ENCODE assay signal across 16 cellular contexts in the genomic region with DNA sequence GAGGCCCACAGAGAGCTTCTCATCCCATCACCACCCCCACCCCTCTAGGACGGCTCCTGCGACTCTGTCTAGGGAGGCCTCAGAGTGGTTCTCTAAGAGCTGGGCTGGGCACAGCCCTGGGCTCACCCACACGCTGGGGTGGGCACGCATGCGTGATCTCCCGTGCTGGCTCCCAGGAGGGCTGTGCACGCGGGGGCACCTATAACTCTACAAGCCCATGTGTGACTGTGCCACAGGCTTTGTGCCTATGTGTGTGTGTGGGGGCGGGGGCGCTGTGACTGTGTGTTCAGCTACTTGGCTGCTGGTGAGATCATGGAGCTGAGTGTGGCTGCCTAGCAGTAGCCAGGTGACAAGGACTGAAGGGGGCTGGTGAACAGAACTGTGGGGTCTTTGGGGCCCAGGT. TPM values are rescaled to one million over a fixed set of nuclear protein-coding genes. Genes with fewer than 3 reads are reported as not detected.
DNase-seq lines count a peak whose midpoint lies in the region; FAIRE-seq and TF ChIP-seq lines count a peak whose summit lies in the region.
"Had no signal": no experiment of that assay in that cellular context is flagged by ENCODE, and none has a peak within 500 bp of the region (broad histone marks: within the 10 kb centered on the region; RNA-seq: fewer than 3 reads in every experiment).

No MANE protein-coding gene starts in this region.

- WGBS in H1 (ENCODE audit: extremely low coverage in 1 of 2, insufficient coverage in 1 of 2, insufficient read length in 1 of 2, insufficient replicate concordance in 2 of 2, low coverage in 1 of 2, low lambda C conversion rate in 2 of 2, missing lambda C conversion rate in 1 of 2), 2 experiments = 47% methylated on average over 4 of the region's 10 CpGs; no CpG with 5 or more reads in 1 of the 2 experiments
- 95% methylated on average over 6 of the region's 10 CpGs for WGBS in mammary epithelial cell (ENCODE audit: low coverage, missing lambda C conversion rate)

- no peaks in the 10 kb centered on the region for H3K9me3 ChIP-seq in H1 (ENCODE audit: insufficient read depth in 2 of 2, low read depth in 1 of 2, low read length in 1 of 2)
- H3K9me3 ChIP-seq in mammary epithelial cell (replicated peaks; ENCODE audit: insufficient read depth, low read length) = no peaks in the 10 kb centered on the region
- H3K9me3 ChIP-seq in breast epithelium = no peaks in the 10 kb centered on the region

- no peak overlapping the region; the same call in 1 of the 2 replicates for H2BK20ac ChIP-seq in H1 (ENCODE audit: low read length)

- no peak for FAIRE-seq in H1 (lab: Jason Lieb, UNC)

- no peak overlapping the region for H2AFZ ChIP-seq in H1 (ENCODE audit: low read length)
- no peak overlapping the region for H2AFZ ChIP-seq in mammary epithelial cell (ENCODE audit: low read depth, low read length)

- 0 out of 2 replicates have a peak overlapping the region, but pooled peaks have one; percentile 95 for H2BK15ac ChIP-seq in H1 (ENCODE audit: low read length)

- H4K8ac ChIP-seq in H1 (ENCODE audit: extremely low read depth, insufficient read depth, low read length) = no peak overlapping the region

- peak overlapping the region; percentile 50; the same call in 1 of the 2 replicates for H2BK12ac ChIP-seq in H1 (ENCODE audit: low read depth, low read length)

- H3K4me1 ChIP-seq in H1 (replicated peaks in 1 of 4; ENCODE audit: control insufficient read depth in 3 of 4, insufficient read depth in 4 of 4, low read length in 3 of 4) (peaks cover 7 to 25% (median 17%) of the 10 kb centered on the region in 4 experiments), mammary epithelial cell (ENCODE audit: insufficient read depth, low read length) (peaks cover 30% of the 10 kb centered on the region), breast epithelium (no peaks in the 10 kb centered on the region)

- POLR2A ChIA-PET in H1 (lab: Charles Lee; ENCODE audit: partially characterized antibody) = interaction anchor here (1.2 to 1.5 kb wide), 2 partner anchors 94 to 223 kb away, joined by 3 read pairs; no protein-coding TSS in a partner anchor
- POLR2A ChIA-PET in GM10248 (lab: Yijun Ruan, JAX) = no interaction called here

- H3K23ac ChIP-seq in H1 (ENCODE audit: insufficient read length) = no peak overlapping the region

- no peak overlapping the region for H3K56ac ChIP-seq in H1 (replicated peaks; ENCODE audit: insufficient read length, low read depth, low read length)

- in situ Hi-C loops in mammary epithelial cell (cut with MboI; ENCODE audit: low sequenced_read_pairs in 2 of 2) = loop anchor here (10.0 kb wide), 1 partner anchor 327 kb away; no protein-coding TSS in a partner anchor

- peak; percentile 18 for DNase-seq in activated naive CD4-positive, alpha-beta T cell treated with Interleukin-2 at 50 U/mL for 16 hours
- DNase-seq in activated naive CD4-positive, alpha-beta T cell (lab: John Stamatoyannopoulos, UW) = no peak
- DNase-seq in RPMI8226 = peak; percentile 27
- DNase-seq in H1 (ENCODE audit: low read depth in 1 of 2, low spot score in 2 of 2) = no peak
- peak; percentile 32 for DNase-seq in retina
- DNase-seq in mammary epithelial cell = no peak
- DNase-seq in GM10248 (ENCODE audit: extremely low spot score) = no peak
- DNase-seq in breast epithelium (ENCODE audit: low spot score in 2 of 2) = no peak
- DNase-seq: CD8-positive, alpha-beta T cell; central memory CD4-positive, alpha-beta T cell; NCI-H1092 treated with DMSO at 0.1 percent for 48 hours; NCI-H226; SIG-M5; T-helper 17 cell had no signal

- H3K14ac ChIP-seq in H1 (ENCODE audit: insufficient read length) = no peak overlapping the region

- H3K4ac ChIP-seq in H1 (replicated peaks; ENCODE audit: insufficient read length, low read depth, low read length) = no peak overlapping the region

- H3K27ac ChIP-seq in H1 (ENCODE audit: low read depth, low read length) (no peak overlapping the region), mammary epithelial cell (ENCODE audit: insufficient read depth, low read depth, low read length) (no peak overlapping the region), breast epithelium (no peak overlapping the region)
- H3K27ac ChIP-seq: HL-60 had no signal

- dilution Hi-C loops in mammary epithelial cell (cut with HindIII; ENCODE audit: low sequenced_read_pairs) = no loop called here

- peak overlapping the region in 1 of 2 experiments; percentile 71; a peak in 1 of 4 replicates for H3K4me2 ChIP-seq in H1 (ENCODE audit: insufficient read depth in 1 of 2, low read depth in 2 of 2, low read length in 2 of 2)
- no peak overlapping the region for H3K4me2 ChIP-seq in mammary epithelial cell (ENCODE audit: insufficient read depth, low read depth, low read length)

- H3K4me3 ChIP-seq in H1 (ENCODE audit: extremely low read depth in 1 of 4, insufficient read depth in 2 of 4, low read depth in 3 of 4, low read length in 4 of 4) = peak overlapping the region in 1 of 4 experiments; percentile 67; a peak in 1 of 8 replicates
- no peak overlapping the region for H3K4me3 ChIP-seq in mammary epithelial cell (replicated peaks in 1 of 3; ENCODE audit: insufficient read depth in 1 of 3, low read depth in 2 of 3, low read length in 3 of 3)
- H3K4me3 ChIP-seq in breast epithelium = no peak overlapping the region

- H2BK5ac ChIP-seq in H1 (ENCODE audit: low read depth, low read length) = no peak overlapping the region

- H3K18ac ChIP-seq in H1 (ENCODE audit: extremely low read depth, low read length) = no peak overlapping the region

- H2AK5ac ChIP-seq in H1 (ENCODE audit: low read depth, low read length) = no peak overlapping the region

- peaks cover 0 to 1% of the 10 kb centered on the region in 2 experiments for H4K20me1 ChIP-seq in H1 (replicated peaks in 1 of 2; ENCODE audit: control insufficient read depth in 1 of 2, insufficient read depth in 2 of 2, low read length in 2 of 2)
- no peaks in the 10 kb centered on the region for H4K20me1 ChIP-seq in mammary epithelial cell (ENCODE audit: insufficient read depth, low read length)

- no peak for TF ChIP-seq RAD21 in H1 (IDR thresholded peaks at IDR 0.05 in 1 of 2, conservative IDR thresholded peaks at IDR 0.05 in 1 of 2; ENCODE audit: low read depth in 2 of 2, low read length in 2 of 2)

- no peaks in the 10 kb centered on the region for H3K79me1 ChIP-seq in H1 (ENCODE audit: low read depth, low read length)

- TF ChIP-seq CTCF in H1 (IDR thresholded peaks at IDR 0.05; ENCODE audit: control extremely low read depth in 1 of 3, insufficient read depth in 1 of 3, low read depth in 1 of 3, low read length in 3 of 3) (no peak), mammary epithelial cell (conservative IDR thresholded peaks at IDR 0.05 in 1 of 2, IDR thresholded peaks at IDR 0.05 in 1 of 2; ENCODE audit: extremely low read depth in 1 of 2, insufficient read depth in 1 of 2, low read depth in 1 of 2, low read length in 2 of 2) (no peak), GM10248 (IDR thresholded peaks at IDR 0.05; ENCODE audit: control extremely low read depth, extremely low read depth, low read depth, missing control alignments) (no peak), breast epithelium (IDR thresholded peaks at IDR 0.05) (no peak)

- no TSS peak for BruUV-seq in mammary epithelial cell (replicated peaks; lab: Mats Ljungman, UMichigan)

- intact Hi-C loops in mammary epithelial cell (cut with micrococcal nuclease) = no loop called here
- intact Hi-C loops in breast epithelium (cut with DNase I; ENCODE audit: low total_unique reads) = no loop called here

- H4K5ac ChIP-seq in H1 (ENCODE audit: insufficient read length, low read depth, low read length) = no peak overlapping the region

- H3K79me2 ChIP-seq in H1 (ENCODE audit: control insufficient read depth in 1 of 2, insufficient read depth in 2 of 2, low read length in 2 of 2) (no peaks in the 10 kb centered on the region), mammary epithelial cell (ENCODE audit: insufficient read depth, low read length) (no peaks in the 10 kb centered on the region)

- H3K36me3 ChIP-seq in H1 (ENCODE audit: control insufficient read depth in 2 of 4, insufficient read depth in 4 of 4, low read length in 3 of 4) = no peaks in the 10 kb centered on the region
- no peaks in the 10 kb centered on the region for H3K36me3 ChIP-seq in mammary epithelial cell (ENCODE audit: insufficient read depth, low read length)
- H3K36me3 ChIP-seq in breast epithelium = no peaks in the 10 kb centered on the region

- no peak overlapping the region for H4K91ac ChIP-seq in H1 (replicated peaks; ENCODE audit: insufficient read length, low read length)

- H3K27me3 ChIP-seq in H1 (replicated peaks in 1 of 4; ENCODE audit: control insufficient read depth in 3 of 4, extremely low read depth in 1 of 4, insufficient read depth in 3 of 4, low read length in 3 of 4) (peaks cover 9 to 29% (median 25%) of the 10 kb centered on the region in 4 experiments), mammary epithelial cell (ENCODE audit: insufficient read depth, low read length) (no peaks in the 10 kb centered on the region), breast epithelium (peaks cover 0 to 26% of the 10 kb centered on the region in 2 donors)

- H2BK120ac ChIP-seq in H1 (replicated peaks; ENCODE audit: low read depth, low read length) = no peak overlapping the region

- H3K9ac ChIP-seq in H1 (replicated peaks in 1 of 4; ENCODE audit: extremely low read depth in 1 of 4, low read depth in 3 of 4, low read length in 3 of 4) (no peak overlapping the region), mammary epithelial cell (ENCODE audit: insufficient read depth, low read length) (no peak overlapping the region)

- TF ChIP-seq POLR2A in H1 (IDR thresholded peaks at IDR 0.05; ENCODE audit: control extremely low read depth in 1 of 2, low read depth in 2 of 2, low read length in 2 of 2) = no peak
- TF ChIP-seq POLR2A in breast epithelium (IDR thresholded peaks at IDR 0.05) = no peak

- peaks cover 8% of the 10 kb centered on the region; the same call in 1 of the 2 replicates for H3K23me2 ChIP-seq in H1 (ENCODE audit: low read depth, low read length)

- CTCF ChIA-PET in H1 (lab: Charles Lee; ENCODE audit: partially characterized antibody) (interaction anchor here (0.6 to 15.6 kb wide), 18 partner anchors 8 to 1750 kb away, joined by 3 to 544 read pairs (median 18); a partner anchor contains a TSS), mammary epithelial cell (lab: Charles Lee; ENCODE audit: low non-redundant PET) (interaction anchor here (0.6 kb wide), 1 partner anchor 270 kb away, joined by 3 read pairs; no protein-coding TSS in a partner anchor), GM10248 (lab: Yijun Ruan, JAX) (interaction anchor here (1.0 to 10.6 kb wide), 6 partner anchors 18 to 371 kb away, joined by 3 to 243 read pairs (median 4); no protein-coding TSS in a partner anchor)

- TF ChIP-seq EP300 in H1 (IDR thresholded peaks at IDR 0.05; ENCODE audit: borderline replicate concordance in 1 of 2, low read depth in 2 of 2, low read length in 2 of 2) = no peak

RNA-seq across cellular contexts. Expression of a gene that starts 32.2 kb away (rescaled TPM):
- total RNA-seq in H1 (2021; fragmentation: NEBNext Ultra II Directional; extraction: Animal tissue kit (Norgen Biotek cat#: 25700)) = 59.8 and 61.0 TPM in 2 replicates
- polyA plus RNA-seq in H1 (2011; rRNA removed) (56.6 and 73.8 TPM in 2 replicates), mammary epithelial cell (111 TPM)
- polyA plus RNA-seq in H1 (2011; cell fraction: cytosol; rRNA removed) = 79.1 TPM
- polyA plus RNA-seq in H1 (2011; cell fraction: nucleus; rRNA removed) = 28.4 TPM
- 77.6 to 100 TPM (median 85.9 TPM) in 4 replicates for polyA plus RNA-seq in H1 (2012, experiment 1 of 2)
- 79.9 TPM for polyA plus RNA-seq in H1 (2012, experiment 2 of 2)
- polyA plus RNA-seq in H1 (2013, experiment 1 of 2) = 79.1 TPM
- 79.1 TPM for polyA plus RNA-seq in H1 (2013, experiment 2 of 2)
- 31.9 and 35.9 TPM in 2 replicates for polyA minus RNA-seq in H1 (2011; rRNA and poly(A)+ RNA removed)
- polyA minus RNA-seq in H1 (2011; cell fraction: cytosol; rRNA and poly(A)+ RNA removed) = 19.2 TPM
- polyA minus RNA-seq in H1 (2011; cell fraction: nucleus; rRNA and poly(A)+ RNA removed) = 11.1 TPM
- total RNA-seq in mammary epithelial cell (10 to 100 TPM; 26.0 to 77.4 TPM), breast epithelium (10 to 100 TPM; 30.4 to 37.5 (median 30.5) TPM)
- polyA minus RNA-seq in mammary epithelial cell = 36.5 TPM

RNA-seq across cellular contexts. Expression of a gene that starts 32.3 kb away (rescaled TPM):
- total RNA-seq in H1 (2021; fragmentation: NEBNext Ultra II Directional; extraction: Animal tissue kit (Norgen Biotek cat#: 25700)) = not detected in 2 replicates
- polyA plus RNA-seq in H1 (2011; rRNA removed) = not detected in 2 replicates
- polyA plus RNA-seq in H1 (2011; cell fraction: cytosol; rRNA removed) = not detected
- not detected for polyA plus RNA-seq in H1 (2011; cell fraction: nucleus; rRNA removed)
- polyA plus RNA-seq in H1 (2012, experiment 1 of 2) = not detected in 4 replicates
- not detected for polyA plus RNA-seq in H1 (2012, experiment 2 of 2)
- polyA plus RNA-seq in H1 (2013, experiment 1 of 2) = not detected
- polyA plus RNA-seq in H1 (2013, experiment 2 of 2) = not detected
- not detected in 2 replicates for polyA minus RNA-seq in H1 (2011; rRNA and poly(A)+ RNA removed)
- not detected for polyA minus RNA-seq in H1 (2011; cell fraction: cytosol; rRNA and poly(A)+ RNA removed)
- polyA minus RNA-seq in H1 (2011; cell fraction: nucleus; rRNA and poly(A)+ RNA removed) = not detected
- not detected for total RNA-seq in mammary epithelial cell
- not detected for polyA plus RNA-seq in mammary epithelial cell
- not detected for polyA minus RNA-seq in mammary epithelial cell
- not detected for total RNA-seq in breast epithelium
- total RNA-seq: CD8-positive, alpha-beta T cell; left lobe of liver; T-helper 17 cell had no signal

RNA-seq across cellular contexts. Expression of a gene that starts 34.3 kb away (rescaled TPM):
- total RNA-seq in H1 (2021; fragmentation: NEBNext Ultra II Directional; extraction: Animal tissue kit (Norgen Biotek cat#: 25700)) = 0.80 and 0.86 TPM in 2 replicates
- polyA plus RNA-seq in H1 (2011; rRNA removed) (0.56 and 0.97 TPM in 2 replicates), mammary epithelial cell (5.3 TPM)
- 0.94 TPM for polyA plus RNA-seq in H1 (2011; cell fraction: cytosol; rRNA removed)
- 0.96 TPM for polyA plus RNA-seq in H1 (2011; cell fraction: nucleus; rRNA removed)
- polyA plus RNA-seq in H1 (2012, experiment 1 of 2) = 0.64 to 1.3 TPM (median 0.95 TPM) in 4 replicates
- 0.72 TPM for polyA plus RNA-seq in H1 (2012, experiment 2 of 2)
- 0.79 TPM for polyA plus RNA-seq in H1 (2013, experiment 1 of 2)
- 0.96 TPM for polyA plus RNA-seq in H1 (2013, experiment 2 of 2)
- 0.66 and 0.91 TPM in 2 replicates for polyA minus RNA-seq in H1 (2011; rRNA and poly(A)+ RNA removed)
- 1.2 TPM for polyA minus RNA-seq in H1 (2011; cell fraction: cytosol; rRNA and poly(A)+ RNA removed)
- polyA minus RNA-seq in H1 (2011; cell fraction: nucleus; rRNA and poly(A)+ RNA removed) = 1.3 TPM
- total RNA-seq in mammary epithelial cell (10 to 100 TPM in 1 of 2 donors, 1 to 10 TPM in 1; 5.7 to 17.5 TPM), breast epithelium (10 to 100 TPM in 1 of 3 donors, 1 to 10 TPM in 2; 9.0 to 12.1 (median 10.0) TPM)
- 1.3 TPM for polyA minus RNA-seq in mammary epithelial cell

Comparison
In these comparisons a context has a peak if more than half of its experiments do, and no peak if none do; other contexts are left out.
1. DNase-seq: peak in activated naive CD4-positive, alpha-beta T cell treated with Interleukin-2 at 50 U/mL for 16 hours (single experiment), RPMI8226 (single experiment) and retina (single experiment); none in activated naive CD4-positive, alpha-beta T cell (0 of 4), H1 (0 of 2), mammary epithelial cell (single experiment), GM10248 (single experiment) and breast epithelium (0 of 2).